ENCODE assay signal across 1 cellular context in genomic region chr2:201071305-201072200, GRCh38.
TF ChIP-seq lines count a peak whose summit lies in the region.

HYCC2 (minus strand) TSS chr2:201071671; CDS start chr2:201024009, 47,662 bp downstream.
NDUFB3 (plus strand) TSS chr2:201072001; CDS start chr2:201078883, 6,882 bp downstream.

TF ChIP-seq in HepG2, 621 proteins besides CTCF, POLR2A, EP300 and RAD21 (continued from another document and continues in another):
- TF ChIP-seq LRRFIP1 (CRISPR knock-in tag; conservative IDR thresholded peaks at IDR 0.05): 0 out of 2 replicates have a peak, but pooled peaks have one; percentile 57
- TF ChIP-seq ZNF207 (IDR thresholded peaks at IDR 0.05; ENCODE audit: borderline replicate concordance): no peak
- TF ChIP-seq SRSF4 (IDR thresholded peaks at IDR 0.05; ENCODE audit: low read depth, low read length, poor library complexity, severe bottlenecking): no peak
- peak; percentile 84; the same call in 1 of the 2 replicates for TF ChIP-seq ZNF232 (CRISPR knock-in tag; IDR thresholded peaks at IDR 0.05; ENCODE audit: borderline replicate concordance)
- TF ChIP-seq ZFY (CRISPR knock-in tag; IDR thresholded peaks at IDR 0.05): peak; percentile 72
- peak; percentile 65; the same call in 1 of the 2 replicates for TF ChIP-seq ZBTB21 (CRISPR knock-in tag; IDR thresholded peaks at IDR 0.05)
- peak; percentile 0; the same call in 1 of the 2 replicates for TF ChIP-seq ELF4 (CRISPR knock-in tag; IDR thresholded peaks at IDR 0.05; ENCODE audit: borderline replicate concordance)
- TF ChIP-seq ZBTB7A (CRISPR knock-in tag; IDR thresholded peaks at IDR 0.05): peak; percentile 46
- TF ChIP-seq ZNF660 (CRISPR knock-in tag; IDR thresholded peaks at IDR 0.05; ENCODE audit: borderline replicate concordance, low read depth): no peak
- no peak for TF ChIP-seq TRIM24 (CRISPR knock-in tag; IDR thresholded peaks at IDR 0.05)
- TF ChIP-seq ZFP91 (CRISPR knock-in tag; IDR thresholded peaks at IDR 0.05; ENCODE audit: borderline replicate concordance): peak; percentile 95
- peak; percentile 79 for TF ChIP-seq ATF5 (CRISPR knock-in tag; IDR thresholded peaks at IDR 0.05; ENCODE audit: low read depth)
- TF ChIP-seq KMT2A (CRISPR knock-in tag; IDR thresholded peaks at IDR 0.05): peak; percentile 99
- TF ChIP-seq ZUFSP (CRISPR knock-in tag; IDR thresholded peaks at IDR 0.05; ENCODE audit: borderline replicate concordance): no peak
- TF ChIP-seq FOXA3 (CRISPR knock-in tag; IDR thresholded peaks at IDR 0.05): peak; percentile 47
- peak; percentile 89; the same call in 1 of the 2 replicates for TF ChIP-seq SNAI1 (CRISPR knock-in tag; IDR thresholded peaks at IDR 0.05; ENCODE audit: borderline replicate concordance)
- peak; percentile 53; the same call in 1 of the 2 replicates for TF ChIP-seq NR2F2 (IDR thresholded peaks at IDR 0.05; ENCODE audit: borderline replicate concordance, low read depth)
- peak; percentile 34 for TF ChIP-seq YY1 (IDR thresholded peaks at IDR 0.05; ENCODE audit: insufficient read depth, insufficient replicate concordance, low read depth, low read length)
- TF ChIP-seq PRDM15 (CRISPR knock-in tag; IDR thresholded peaks at IDR 0.05): peak; percentile 42; the same call in 1 of the 2 replicates
- TF ChIP-seq HHEX (CRISPR knock-in tag; IDR thresholded peaks at IDR 0.05): no peak
- TF ChIP-seq ASH2L (IDR thresholded peaks at IDR 0.05; ENCODE audit: insufficient read length, low read depth, low read length): peak; percentile 100
- TF ChIP-seq RERE (CRISPR knock-in tag; IDR thresholded peaks at IDR 0.05; ENCODE audit: low read depth): peak; percentile 70
- TF ChIP-seq TOPORS (CRISPR knock-in tag; IDR thresholded peaks at IDR 0.05): 0 out of 2 replicates have a peak, but pooled peaks have one; percentile 75
- no peak for TF ChIP-seq BHLHE40 (IDR thresholded peaks at IDR 0.05; ENCODE audit: low read length)
- TF ChIP-seq ZBTB2 (CRISPR knock-in tag; IDR thresholded peaks at IDR 0.05; ENCODE audit: low read depth): peak; percentile 89
- TF ChIP-seq AFF4 (CRISPR knock-in tag; IDR thresholded peaks at IDR 0.05): peak; percentile 85; the same call in 1 of the 2 replicates
- peak; percentile 76; the same call in 1 of the 2 replicates for TF ChIP-seq NFKBIZ (CRISPR knock-in tag; IDR thresholded peaks at IDR 0.05)
- peak; percentile 91; the same call in 1 of the 2 replicates for TF ChIP-seq MEIS1 (CRISPR knock-in tag; IDR thresholded peaks at IDR 0.05; ENCODE audit: borderline replicate concordance)
- peak; percentile 92 for TF ChIP-seq ZNF547 (CRISPR knock-in tag; IDR thresholded peaks at IDR 0.05)
- TF ChIP-seq ZNF451 (CRISPR knock-in tag; IDR thresholded peaks at IDR 0.05): peak; percentile 50; the same call in 1 of the 2 replicates
- TF ChIP-seq SMAD9 (CRISPR knock-in tag; IDR thresholded peaks at IDR 0.05): peak; percentile 25; the same call in 1 of the 2 replicates
- TF ChIP-seq NFIB (CRISPR knock-in tag; IDR thresholded peaks at IDR 0.05; ENCODE audit: borderline replicate concordance): no peak
- TF ChIP-seq ZFP82 (CRISPR knock-in tag; IDR thresholded peaks at IDR 0.05; ENCODE audit: borderline replicate concordance): no peak; the same call in 1 of the 2 replicates
- peak; percentile 65; the same call in 1 of the 2 replicates for TF ChIP-seq GFI1 (CRISPR knock-in tag; IDR thresholded peaks at IDR 0.05; ENCODE audit: borderline replicate concordance)
- peak; percentile 90; the same call in 1 of the 2 replicates for TF ChIP-seq ATRX (CRISPR knock-in tag; IDR thresholded peaks at IDR 0.05; ENCODE audit: borderline replicate concordance)
